In the genomic region with DNA sequence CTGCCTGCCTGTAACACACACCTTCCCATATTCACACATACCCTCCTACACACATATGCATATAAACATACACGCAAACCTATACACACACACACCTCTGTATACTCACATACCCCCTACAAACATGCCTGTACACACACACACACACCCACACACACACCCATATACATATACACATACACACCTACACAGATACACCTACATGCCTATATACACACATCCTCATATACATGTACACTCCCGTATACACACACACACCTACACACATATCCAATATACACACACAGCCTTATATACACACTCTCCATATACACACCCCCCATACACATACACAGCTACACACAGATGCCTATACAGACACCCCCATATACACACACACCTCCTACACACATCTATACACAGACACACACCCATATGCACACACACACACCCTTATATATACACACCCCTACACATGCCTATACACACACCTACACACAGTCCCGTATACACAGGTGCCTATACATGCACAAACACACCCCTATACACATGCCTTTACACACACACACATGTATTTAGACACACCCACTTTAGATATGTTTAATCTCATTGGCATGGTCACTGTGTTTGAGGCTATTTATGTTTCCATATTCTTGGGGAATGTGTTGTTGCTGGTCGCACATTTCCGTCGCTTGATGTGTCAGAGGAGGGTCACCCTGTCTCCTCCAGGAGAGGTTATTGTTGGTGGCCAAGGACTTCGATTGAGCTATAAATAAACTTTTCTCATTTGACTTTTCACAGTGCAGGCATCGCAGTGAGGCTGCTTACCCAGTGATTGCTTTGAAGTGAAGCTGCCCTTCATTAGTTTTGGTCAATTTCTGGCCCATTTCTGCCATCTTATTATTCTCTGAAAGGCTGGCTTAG, we compare ENCODE assay signal across 12 cellular contexts.
"Had no signal": no experiment of that assay in that cellular context is flagged by ENCODE, and none has a peak within 500 bp of the region (broad histone marks: within the 10 kb centered on the region; RNA-seq: fewer than 3 reads in every experiment).

No MANE protein-coding gene starts in this region.

- H3K27ac ChIP-seq: gastrocnemius medialis, hepatocyte had no signal

- H3K9me3 ChIP-seq: gastrocnemius medialis had no signal

- H3K4me3 ChIP-seq: gastrocnemius medialis, hepatocyte had no signal

- H2AFZ ChIP-seq: hepatocyte had no signal

- DNase-seq: effector memory CD4-positive, alpha-beta T cell; gastrocnemius medialis; glutamatergic neuron; kidney; left cardiac atrium; naive thymus-derived CD4-positive, alpha-beta T cell; nephron progenitor cell; stimulated activated CD4-positive, alpha-beta T cell treated with anti-CD3 and anti-CD28 coated beads, Interleukin-4, amount 100 ng/mL, for 1 hour; stimulated activated naive B cell treated with anti-CD40 and anti-IgM and Interleukin-4, amounts not matched to agents 10 μg/mL and 1 μg/mL and 100 μg/mL, for 72 hours; trophoblast cell had no signal

- H3K4me2 ChIP-seq: hepatocyte had no signal

- H3K36me3 ChIP-seq: gastrocnemius medialis had no signal

- H3K4me1 ChIP-seq: gastrocnemius medialis had no signal

- H3K79me2 ChIP-seq: hepatocyte had no signal

- FAIRE-seq: endometrium, kidney had no signal

- ATAC-seq: gastrocnemius medialis; stimulated activated naive B cell treated with anti-CD40 and anti-IgM and Interleukin-4, amounts not matched to agents 10 μg/mL and 1 μg/mL and 100 μg/mL, for 72 hours had no signal

- H3K27me3 ChIP-seq: gastrocnemius medialis, hepatocyte had no signal
